Comparison of ENCODE assay signal across 8 cellular contexts in genomic region chr14:77375973-77376372, GRCh38. TPM values are rescaled to one million over a fixed set of nuclear protein-coding genes. Genes with fewer than 3 reads are reported as not detected.
DNase-seq lines count a peak whose midpoint lies in the region; ATAC-seq, FAIRE-seq and TF ChIP-seq lines count a peak whose summit lies in the region.

No MANE protein-coding gene starts in this region.

- H3K4me3 Mint-ChIP-seq in brain = peak overlapping the region; percentile 85 to 96 (median 93)

- H3K9me3 Mint-ChIP-seq in brain = peaks cover 0 to 2% (median 0%) of the 10 kb centered on the region in 5 experiments

- TF ChIP-seq CTCF in A673 (conservative IDR thresholded peaks at IDR 0.05; ENCODE audit: low read depth, low read length) (no peak), HCT116 (IDR thresholded peaks at IDR 0.05 in 2 of 3, conservative IDR thresholded peaks at IDR 0.05 in 1 of 3; ENCODE audit: borderline replicate concordance in 1 of 3, insufficient read depth in 1 of 3, low read depth in 2 of 3, low read length in 2 of 3) (no peak), brain (conservative IDR thresholded peaks at IDR 0.05) (no peak)

- POLR2A ChIA-PET in A673 (lab: Charles Lee; ENCODE audit: low non-redundant PET) = no interaction called here
- POLR2A ChIA-PET in HCT116 (lab: Charles Lee) = no interaction called here

- H3K27ac Mint-ChIP-seq in brain = peak overlapping the region; percentile 88 to 96 (median 95)

- H3K36me3 ChIP-seq in A673 (ENCODE audit: insufficient read depth, low read length, poor library complexity, severe bottlenecking) (no peaks in the 10 kb centered on the region), HCT116 (ENCODE audit: control insufficient read depth in 1 of 2, insufficient read depth in 2 of 2, low read length in 2 of 2) (no peaks in the 10 kb centered on the region), mucosa of rectum (ENCODE audit: control insufficient read depth in 2 of 2, insufficient read depth in 2 of 2, low read length in 2 of 2) (no peaks in the 10 kb centered on the region)

- peaks cover 31% of the 10 kb centered on the region for H3K79me2 ChIP-seq in HCT116 (ENCODE audit: insufficient read depth, low read length)

- TF ChIP-seq POLR2A in HCT116 (IDR thresholded peaks at IDR 0.05; ENCODE audit: borderline replicate concordance, extremely low read depth, insufficient read depth, insufficient read length) = no peak

- H3K4me1 Mint-ChIP-seq in brain = peaks cover 51% of the 10 kb centered on the region

- H3K27ac ChIP-seq in A673 (ENCODE audit: low read depth, low read length, poor library complexity, severe bottlenecking) = peak overlapping the region; percentile 85
- no peak overlapping the region for H3K27ac ChIP-seq in HCT116 (ENCODE audit: low read depth, low read length)
- H3K27ac ChIP-seq in mucosa of rectum (ENCODE audit: low read depth in 2 of 2, low read length in 2 of 2) = no peak overlapping the region

- H2AFZ ChIP-seq in HCT116 (ENCODE audit: low read depth, low read length, poor library complexity, severe bottlenecking) = no peak overlapping the region

- no peak for DNase-seq in A673 (ENCODE audit: low spot score)
- DNase-seq in HCT116 (ENCODE audit: low read depth, low spot score) = no peak
- no peak for DNase-seq in GM19239 (ENCODE audit: insufficient read length, low spot score)
- DNase-seq in NCI-H1930 (lab: John Stamatoyannopoulos, UW) = no peak

- RAD21 ChIA-PET in HCT116 (lab: Charles Lee; ENCODE audit: low non-redundant PET in 1 of 2, low total read pairs in 2 of 2, uncharacterized antibody in 2 of 2, unreplicated experiment in 2 of 2) = no interaction called here

- H3K9me2 ChIP-seq in HCT116 (ENCODE audit: insufficient read depth) = no peaks in the 10 kb centered on the region

- TF ChIP-seq RAD21 in HCT116 (IDR thresholded peaks at IDR 0.05; ENCODE audit: low read depth) = no peak

- H3K4me2 ChIP-seq in HCT116 (ENCODE audit: low read length) = peak overlapping the region; percentile 88

- FAIRE-seq in GM19239 (lab: Jason Lieb, UNC) = no peak

- H4K20me1 ChIP-seq in HCT116 (ENCODE audit: insufficient read depth) = no peaks in the 10 kb centered on the region

- H3K4me1 ChIP-seq in A673 (ENCODE audit: insufficient read depth, low read length, poor library complexity, severe bottlenecking) (peaks cover 16% of the 10 kb centered on the region), HCT116 (ENCODE audit: control insufficient read depth in 1 of 2, insufficient read depth in 2 of 2, low read length in 2 of 2) (peaks cover 12 to 16% of the 10 kb centered on the region in 2 experiments; a peak in 3 of 4 replicates), mucosa of rectum (ENCODE audit: control insufficient read depth in 2 of 2, insufficient read depth in 2 of 2, low read length in 2 of 2) (peaks cover 10 to 15% of the 10 kb centered on the region in 2 donors)

- BruUV-seq in A673 (replicated peaks; lab: Mats Ljungman, UMichigan) (no TSS peak), HCT116 (replicated peaks; lab: Mats Ljungman, UMichigan) (no TSS peak)

- peaks cover 6% of the 10 kb centered on the region for H3K27me3 Mint-ChIP-seq in brain

- intact Hi-C loops in A673 (cut with micrococcal nuclease; ENCODE audit: unreplicated experiment) (loop anchor here (2.0 kb wide), 1 partner anchor 55 kb away; the partner anchor contains the start of genes GSTZ1 and POMT2), HCT116 (cut with micrococcal nuclease) (loop anchor here (5.0 kb wide), 1 partner anchor 81 kb away; the partner anchor contains the start of genes AHSA1 and VIPAS39)

- ATAC-seq in HCT116 (no peak), HG03432 (IDR thresholded peaks at IDR 0.05; ENCODE audit: unreplicated experiment) (no peak), HG02798 (IDR thresholded peaks at IDR 0.05; ENCODE audit: poor library complexity, unreplicated experiment) (no peak)

- H3K4me3 ChIP-seq in A673 (ENCODE audit: low read depth, low read length, poor library complexity, severe bottlenecking) (peak overlapping the region; percentile 76), HCT116 (replicated peaks in 1 of 2; ENCODE audit: low read depth in 1 of 2, low read length in 2 of 2) (peak overlapping the region; percentile 64 to 69), mucosa of rectum (ENCODE audit: low read length in 2 of 2) (peak overlapping the region; percentile 92 to 94)

- peaks cover 4% of the 10 kb centered on the region for H3K36me3 Mint-ChIP-seq in brain

- CTCF ChIA-PET in A673 (lab: Charles Lee) (no interaction called here), HCT116 (lab: Charles Lee) (no interaction called here)

- H3K9ac ChIP-seq in HCT116 (ENCODE audit: low read length) (peak overlapping the region; percentile 80), mucosa of rectum (ENCODE audit: low read depth in 1 of 2, low read length in 2 of 2) (peak overlapping the region; percentile 80 to 82)

- H3K9me3 ChIP-seq in A673 (ENCODE audit: low read depth, low read length, poor library complexity, severe bottlenecking) (no peaks in the 10 kb centered on the region), HCT116 (ENCODE audit: control insufficient read depth in 1 of 2, insufficient read depth in 1 of 2, low read depth in 1 of 2, low read length in 2 of 2) (no peaks in the 10 kb centered on the region), mucosa of rectum (ENCODE audit: control insufficient read depth in 2 of 2, low read length in 2 of 2) (no peaks in the 10 kb centered on the region)

- H3K27me3 ChIP-seq in A673 (replicated peaks; ENCODE audit: insufficient read depth, low read depth, low read length, poor library complexity) (no peaks in the 10 kb centered on the region), HCT116 (ENCODE audit: insufficient read depth, low read length) (no peaks in the 10 kb centered on the region; the same call in 1 of the 2 replicates), mucosa of rectum (ENCODE audit: control insufficient read depth in 2 of 2, insufficient read depth in 2 of 2, low read length in 2 of 2) (no peaks in the 10 kb centered on the region)

TF ChIP-seq in HCT116, 20 proteins besides CTCF, POLR2A, EP300 and RAD21 (continues in another document):
- TF ChIP-seq CEBPB (IDR thresholded peaks at IDR 0.05; ENCODE audit: low read depth) (no peak), YY1 (IDR thresholded peaks at IDR 0.05; ENCODE audit: extremely low read depth, insufficient replicate concordance, low read depth, low read length) (no peak), EZH2 (IDR thresholded peaks at IDR 0.05) (no peak), SIN3A (IDR thresholded peaks at IDR 0.05; ENCODE audit: low read depth) (no peak), ZFX (IDR thresholded peaks at IDR 0.05) (no peak)
- TF ChIP-seq, protein P1, sequence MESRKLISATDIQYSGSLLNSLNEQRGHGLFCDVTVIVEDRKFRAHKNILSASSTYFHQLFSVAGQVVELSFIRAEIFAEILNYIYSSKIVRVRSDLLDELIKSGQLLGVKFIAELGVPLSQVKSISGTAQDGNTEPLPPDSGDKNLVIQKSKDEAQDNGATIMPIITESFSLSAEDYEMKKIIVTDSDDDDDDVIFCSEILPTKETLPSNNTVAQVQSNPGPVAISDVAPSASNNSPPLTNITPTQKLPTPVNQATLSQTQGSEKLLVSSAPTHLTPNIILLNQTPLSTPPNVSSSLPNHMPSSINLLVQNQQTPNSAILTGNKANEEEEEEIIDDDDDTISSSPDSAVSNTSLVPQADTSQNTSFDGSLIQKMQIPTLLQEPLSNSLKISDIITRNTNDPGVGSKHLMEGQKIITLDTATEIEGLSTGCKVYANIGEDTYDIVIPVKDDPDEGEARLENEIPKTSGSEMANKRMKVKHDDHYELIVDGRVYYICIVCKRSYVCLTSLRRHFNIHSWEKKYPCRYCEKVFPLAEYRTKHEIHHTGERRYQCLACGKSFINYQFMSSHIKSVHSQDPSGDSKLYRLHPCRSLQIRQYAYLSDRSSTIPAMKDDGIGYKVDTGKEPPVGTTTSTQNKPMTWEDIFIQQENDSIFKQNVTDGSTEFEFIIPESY (IDR thresholded peaks at IDR 0.05; ENCODE audit: extremely low read depth, insufficient replicate concordance, low read length) = no peak

RNA-seq across cellular contexts. Expression of gene TMED8, which starts 0.9 kb away (rescaled TPM):
- total RNA-seq in A673 (2021) = 21.0 and 22.8 TPM in 2 replicates
- total RNA-seq in HCT116 (2021; ENCODE audit: unreplicated experiment) = 21.2 TPM
- polyA plus RNA-seq in HCT116 (2012) = 5.3 and 7.4 TPM in 2 replicates
- polyA plus RNA-seq in brain (ENCODE audit: insufficient read depth, low read depth, low replicate concordance) = 15.9 TPM

RNA-seq across cellular contexts. Expression of gene SAMD15, which starts 1.2 kb away (rescaled TPM):
- 2.4 and 2.9 TPM in 2 replicates for total RNA-seq in A673 (2021)
- 1.9 TPM for total RNA-seq in HCT116 (2021; ENCODE audit: unreplicated experiment)
- 0.15 and 0.17 TPM in 2 replicates for polyA plus RNA-seq in HCT116 (2012)
- polyA plus RNA-seq in brain (ENCODE audit: insufficient read depth, low read depth, low replicate concordance) = 1.3 TPM

RNA-seq across cellular contexts. Expression of gene NOXRED1, which starts 47.4 kb away (rescaled TPM):
- total RNA-seq in A673 (2021) = 0.58 and 1.0 TPM in 2 replicates
- total RNA-seq in HCT116 (2021; ENCODE audit: unreplicated experiment) = 0.66 TPM
- 0.15 and 0.25 TPM in 2 replicates for polyA plus RNA-seq in HCT116 (2012)
- not detected for polyA plus RNA-seq in brain (ENCODE audit: insufficient read depth, low read depth, low replicate concordance)

RNA-seq across cellular contexts. Expression of gene GSTZ1, which starts 55.1 kb away (rescaled TPM):
- total RNA-seq in A673 (2021) (12.7 and 18.5 TPM in 2 replicates), HCT116 (2021; ENCODE audit: unreplicated experiment) (30.4 TPM)
- polyA plus RNA-seq in HCT116 (2012) = 48.5 and 49.1 TPM in 2 replicates
- 65.2 TPM for polyA plus RNA-seq in brain (ENCODE audit: insufficient read depth, low read depth, low replicate concordance)

RNA-seq across cellular contexts. Expression of gene POMT2, which starts 55.3 kb away (rescaled TPM):
- total RNA-seq in A673 (2021) (49.5 and 55.6 TPM in 2 replicates), HCT116 (2021; ENCODE audit: unreplicated experiment) (30.2 TPM)
- polyA plus RNA-seq in HCT116 (2012) = 12.0 and 17.0 TPM in 2 replicates
- polyA plus RNA-seq in brain (ENCODE audit: insufficient read depth, low read depth, low replicate concordance) = 11.1 TPM
